In the genomic region with DNA sequence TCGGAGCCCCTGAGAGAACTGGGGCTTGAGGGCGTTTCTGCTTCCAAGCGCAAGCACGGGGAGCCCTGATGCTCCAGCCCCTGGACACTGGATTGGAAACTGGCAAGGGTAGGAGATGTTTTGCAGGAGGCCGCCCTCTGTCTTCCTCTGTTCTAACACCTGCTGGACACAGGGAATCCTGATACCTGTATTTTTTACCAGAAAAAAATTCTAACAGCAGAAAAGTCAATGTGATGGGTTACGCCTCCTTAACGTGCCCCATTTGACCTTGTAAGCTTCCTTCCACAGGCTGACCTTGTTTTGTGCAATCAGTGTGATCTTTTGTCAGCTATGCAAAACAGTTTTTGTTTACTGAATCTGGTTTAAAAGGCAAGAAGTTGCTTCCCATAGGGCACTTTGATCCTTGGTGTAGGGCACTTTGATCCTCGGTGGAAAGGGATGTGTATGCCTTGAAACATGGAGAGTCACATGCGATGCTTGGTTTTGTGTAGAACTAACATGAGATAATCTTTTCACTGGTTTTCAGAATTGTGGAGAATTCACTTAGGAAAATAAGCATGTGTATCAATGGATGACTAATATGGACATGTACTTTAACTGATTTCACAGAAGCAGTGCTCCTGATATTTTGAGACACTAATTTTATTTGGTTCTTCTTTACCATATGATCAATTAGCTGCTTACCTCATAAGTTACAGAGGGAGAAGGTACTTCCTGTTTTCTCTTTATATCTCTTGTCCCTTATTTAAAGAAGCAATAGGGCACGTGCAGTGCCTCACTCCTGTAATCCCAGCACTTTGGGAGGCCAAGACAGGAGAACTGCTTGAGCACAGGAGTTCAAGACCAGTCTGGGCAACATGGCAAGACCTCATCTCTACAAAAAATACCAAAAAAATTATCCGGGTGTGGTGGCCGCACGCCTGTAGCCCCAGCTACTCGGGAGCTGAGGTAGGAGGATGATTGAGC, we compare ENCODE assay signal across 8 cellular contexts. TPM values are rescaled to one million over a fixed set of nuclear protein-coding genes. Genes with fewer than 3 reads are reported as not detected.
DNase-seq lines count a peak whose midpoint lies in the region; ATAC-seq, FAIRE-seq and TF ChIP-seq lines count a peak whose summit lies in the region.

No MANE protein-coding gene starts in this region.

- H3K9me3 ChIP-seq in GM12878 (replicated peaks; ENCODE audit: control insufficient read depth, insufficient read depth, low read length), result no peaks in the 10 kb centered on the region
- no peaks in the 10 kb centered on the region for H3K9me3 ChIP-seq in testis

- BruUV-seq in GM12878 (replicated peaks; lab: Mats Ljungman, UMichigan), result no TSS peak

- peak overlapping the region; percentile 66 for H3K4me2 ChIP-seq in GM12878 (ENCODE audit: control insufficient read depth, insufficient read depth)

- CTCF ChIA-PET in GM12878 (lab: Yijun Ruan, JAX), result interaction anchor here (0.7 to 11.2 kb wide), 18 partner anchors 8 to 438 kb away, joined by 3 to 334 read pairs (median 4); a partner anchor contains a TSS

- H3K36me3 ChIP-seq in GM12878 (ENCODE audit: control insufficient read depth in 2 of 2, insufficient read depth in 2 of 2, low read length in 1 of 2), result no peaks in the 10 kb centered on the region
- H3K36me3 ChIP-seq in testis (ENCODE audit: low read depth, missing control alignments), result no peaks in the 10 kb centered on the region

- no peak overlapping the region for H3K9ac ChIP-seq in GM12878 (ENCODE audit: control insufficient read depth, insufficient read depth, low read length)

- in situ Hi-C loops in GM12878 (cut with MboI), result loop anchor here (5.0 kb wide), 1 partner anchor 441 kb away; no protein-coding TSS in a partner anchor

- SMC1A ChIA-PET in GM12878 (lab: Charles Lee; ENCODE audit: uncharacterized antibody, unreplicated experiment), result interaction anchor here (0.7 to 11.9 kb wide), 8 partner anchors 10 to 439 kb away, joined by 3 to 209 read pairs (median 3); no protein-coding TSS in a partner anchor

- RAD21 ChIA-PET in GM12878 (lab: Charles Lee; ENCODE audit: unreplicated experiment), result interaction anchor here (0.9 to 9.3 kb wide), 5 partner anchors 17 to 440 kb away, joined by 3 to 162 read pairs (median 3); no protein-coding TSS in a partner anchor

- POLR2A ChIA-PET in GM12878 (lab: Charles Lee), result no interaction called here

- no peak for TF ChIP-seq RAD21 in GM12878 (IDR thresholded peaks at IDR 0.05; ENCODE audit: insufficient read depth, low read depth, low read length)

- no peak overlapping the region for H3K27ac ChIP-seq in GM12878 (ENCODE audit: control insufficient read depth, insufficient read depth)
- H3K27ac ChIP-seq in testis, result no peak overlapping the region

- H2AFZ ChIP-seq in GM12878 (ENCODE audit: control insufficient read depth, low read depth, low read length), result peak overlapping the region; percentile 3; the same call in 1 of the 2 replicates

- intact Hi-C loops in GM12878 (cut with micrococcal nuclease; ENCODE audit: unreplicated experiment) (loop anchor here (2.0 to 5.0 kb wide), 4 partner anchors 61 to 287 kb away; a partner anchor contains a TSS), testis (cut with DNase I; ENCODE audit: low total_unique reads) (no loop called here)

- H3K79me2 ChIP-seq in GM12878 (ENCODE audit: control insufficient read depth, insufficient read depth, low read length), result no peaks in the 10 kb centered on the region

- DNase-seq in HPDE6-E6E7 (ENCODE audit: extremely low spot score) (peak; percentile 34), GM12878 (ENCODE audit: low read depth, low spot score) (no peak), iPS-NIHi7 (ENCODE audit: extremely low spot score) (peak; percentile 41), testis (peak; percentile 18), UCSD-AML1 (lab: John Stamatoyannopoulos, UW; ENCODE audit: unreplicated experiment) (no peak), GM12891 (ENCODE audit: insufficient read length, low spot score) (no peak)
- no peak for DNase-seq in stimulated activated naive CD4-positive, alpha-beta T cell (lab: John Stamatoyannopoulos, UW)

- H3K4me3 ChIP-seq in GM12878 (no peak overlapping the region; the same call in 1 of the 2 replicates), testis (peak overlapping the region; percentile 49 to 69)

- TF ChIP-seq EP300 in GM12878 (IDR thresholded peaks at IDR 0.05; ENCODE audit: borderline replicate concordance in 1 of 2, control insufficient read depth in 1 of 2, low read depth in 2 of 2, low read length in 2 of 2), result no peak

- FAIRE-seq in GM12878 (lab: Jason Lieb, UNC), result no peak
- FAIRE-seq in GM12891 (lab: Jason Lieb, UNC), result no peak

- TF ChIP-seq CTCF in GM12878 (IDR thresholded peaks at IDR 0.05 in 2 of 3, conservative IDR thresholded peaks at IDR 0.05 in 1 of 3; ENCODE audit: control insufficient read depth in 2 of 3, extremely low read depth in 1 of 3, insufficient read depth in 1 of 3, low read depth in 3 of 3, low read length in 3 of 3) (no peak), testis (IDR thresholded peaks at IDR 0.05) (no peak)

- WGBS in GM12878 (ENCODE audit: insufficient coverage, insufficient replicate concordance, low lambda C conversion rate, missing lambda C conversion rate), result 44% methylated on average over 14 of the region's 14 CpGs
- WGBS in testis, 2 donors, result 33 to 36% methylated on average over 14 of the region's 14 CpGs

- H4K20me1 ChIP-seq in GM12878 (ENCODE audit: control insufficient read depth, insufficient read depth), result no peaks in the 10 kb centered on the region

- TF ChIP-seq POLR2A in GM12878 (IDR thresholded peaks at IDR 0.05; ENCODE audit: low read depth, low read length) (no peak), testis (IDR thresholded peaks at IDR 0.05) (no peak), GM12891 (IDR thresholded peaks at IDR 0.05; ENCODE audit: low read depth, low read length) (no peak)

- no peaks in the 10 kb centered on the region for H3K4me1 ChIP-seq in GM12878 (ENCODE audit: control insufficient read depth, insufficient read depth, low read length)
- no peaks in the 10 kb centered on the region for H3K4me1 ChIP-seq in testis

- H3K27me3 ChIP-seq in GM12878 (replicated peaks in 1 of 2; ENCODE audit: control insufficient read depth in 2 of 2, insufficient read depth in 2 of 2, low read length in 1 of 2) (no peaks in the 10 kb centered on the region), testis (no peaks in the 10 kb centered on the region)

- ATAC-seq in GM12878 (no peak), GM19035 (IDR thresholded peaks at IDR 0.05; ENCODE audit: unreplicated experiment) (no peak)

TF ChIP-seq in GM12878, 131 proteins besides CTCF, POLR2A, EP300 and RAD21 (continues in another document):
- TF ChIP-seq CREM (IDR thresholded peaks at IDR 0.05; ENCODE audit: low read depth) (no peak), BHLHE40 (IDR thresholded peaks at IDR 0.05; ENCODE audit: borderline replicate concordance in 1 of 2, low read depth in 2 of 2, low read length in 1 of 2) (peak in 1 of 2 experiments; percentile 54; a peak in 2 of 4 replicates), POU2F2 (IDR thresholded peaks at IDR 0.05; ENCODE audit: borderline replicate concordance, low read depth, low read length) (no peak)

TF ChIP-seq in GM12891, 5 proteins besides CTCF, POLR2A, EP300 and RAD21:
- TF ChIP-seq POLR2AphosphoS5 (IDR thresholded peaks at IDR 0.05; ENCODE audit: low read depth, low read length) (no peak), POU2F2 (IDR thresholded peaks at IDR 0.05; ENCODE audit: low read depth, low read length) (no peak), SPI1 (IDR thresholded peaks at IDR 0.05; ENCODE audit: low read depth, low read length) (no peak), PAX5 (IDR thresholded peaks at IDR 0.05; ENCODE audit: insufficient read depth, low read length, severe bottlenecking) (no peak), TAF1 (IDR thresholded peaks at IDR 0.05; ENCODE audit: low read depth, low read length) (no peak)

RNA-seq across cellular contexts. Expression of a gene that starts 59.9 kb away (rescaled TPM):
- total RNA-seq in GM12878 (2013; cell fraction: nucleolus; rRNA removed), result 154 and 168 TPM in 2 replicates
- total RNA-seq in GM12878 (2014; rRNA removed), result 28.0 and 35.7 TPM in 2 replicates
- 30.9 and 33.4 TPM in 2 replicates for total RNA-seq in GM12878 (2014; rRNA removed; fragmentation: Illumina TruSeq; extraction: Trizol)
- total RNA-seq in GM12878 (2021), result 42.8 and 44.5 TPM in 2 replicates
- polyA plus RNA-seq in GM12878 (2011; ENCODE audit: low read depth), result 21.1 TPM
- 28.3 and 30.3 TPM in 2 replicates for polyA plus RNA-seq in GM12878 (2011; rRNA removed)
- 17.1 and 18.2 TPM in 2 replicates for polyA plus RNA-seq in GM12878 (2011; cell fraction: cytosol; rRNA removed)
- 70.7 and 74.8 TPM in 2 replicates for polyA plus RNA-seq in GM12878 (2011; cell fraction: nucleus; rRNA removed)
- polyA plus RNA-seq in GM12878 (2012), result 22.7 and 25.9 TPM in 2 replicates
- 26.2 and 31.9 TPM in 2 replicates for polyA plus RNA-seq in GM12878 (2014; fragmentation: Illumina TruSeq; extraction: Trizol)
- polyA plus RNA-seq in GM12878 (2014; fragmentation: Nextera tagmentation; extraction: Ambion mirVana), result 10 to 100 TPM; 14.0 to 15.8 TPM
- polyA plus RNA-seq in GM12878 (2014; rRNA removed), result 20.0 and 24.4 TPM in 2 replicates
- 10 to 100 TPM; 19.7 to 19.8 TPM for polyA plus RNA-seq in GM12878 (2016; fragmentation: Nextera tagmentation; extraction: Ambion mirVana)
- 35.0 and 44.7 TPM in 2 replicates for polyA minus RNA-seq in GM12878 (2011; rRNA and poly(A)+ RNA removed)
- polyA minus RNA-seq in GM12878 (2011; cell fraction: cytosol; rRNA and poly(A)+ RNA removed), result 9.2 and 17.6 TPM in 2 replicates
- 53.7 and 88.4 TPM in 2 replicates for polyA minus RNA-seq in GM12878 (2011; cell fraction: nucleus; rRNA and poly(A)+ RNA removed)
- total RNA-seq in testis, result 10 to 100 TPM; 65.4 to 77.7 TPM
- polyA plus RNA-seq in testis (ENCODE audit: insufficient read depth, low read depth, low replicate concordance), result 45.0 TPM
- polyA plus RNA-seq in GM12891 (2012; ENCODE audit: low read depth, missing spikeins), result 10.2 TPM

Comparison
In these comparisons a context has a peak if more than half of its experiments do, and no peak if none do; other contexts are left out.
1. DNase-seq: peak in HPDE6-E6E7 (single experiment), iPS-NIHi7 (single experiment) and testis (single experiment); none in GM12878 (single experiment), UCSD-AML1 (single experiment), GM12891 (single experiment) and stimulated activated naive CD4-positive, alpha-beta T cell (0 of 6).